ENCODE assay signal across 15 cellular contexts in genomic region chr3:151306168-151306810, GRCh38. TPM values are rescaled to one million over a fixed set of nuclear protein-coding genes. Genes with fewer than 3 reads are reported as not detected.
DNase-seq lines count a peak whose midpoint lies in the region; ATAC-seq and TF ChIP-seq lines count a peak whose summit lies in the region.
"Had no signal": no experiment of that assay in that cellular context is flagged by ENCODE, and none has a peak within 500 bp of the region (broad histone marks: within the 10 kb centered on the region; RNA-seq: fewer than 3 reads in every experiment).

No MANE protein-coding gene starts in this region.

- POLR2A ChIA-PET in activated CD8-positive, alpha-beta T cell treated with anti-CD3 and anti-CD28 coated beads for 36 hours (lab: Charles Lee), result interaction anchor here (0.8 to 1.5 kb wide), 3 partner anchors 20 to 171 kb away, joined by 3 read pairs; no protein-coding TSS in a partner anchor
- POLR2A ChIA-PET in activated CD8-positive, alpha-beta T cell treated with anti-CD3 and anti-CD28 coated beads, Interleukin-2, amount 10 ng/mL, durations not matched to agents 7 days and 5 days (lab: Charles Lee), result no interaction called here
- POLR2A ChIA-PET in WTC11 (lab: Charles Lee), result no interaction called here

- H3K4me3 ChIP-seq in esophagus squamous epithelium, result no peak overlapping the region
- H3K4me3 ChIP-seq: psoas muscle, testis had no signal

- peaks cover 9% of the 10 kb centered on the region for H3K27me3 Mint-ChIP-seq in activated CD8-positive, alpha-beta T cell treated with anti-CD3 and anti-CD28 coated beads for 36 hours
- peaks cover 10% of the 10 kb centered on the region for H3K27me3 Mint-ChIP-seq in activated CD8-positive, alpha-beta T cell treated with anti-CD3 and anti-CD28 coated beads, Interleukin-2, amount 10 ng/mL, durations not matched to agents 7 days and 5 days (ENCODE audit: low read depth)
- H3K27me3 Mint-ChIP-seq in WTC11 (ENCODE audit: low read depth), result no peaks in the 10 kb centered on the region

- TF ChIP-seq CTCF in activated CD8-positive, alpha-beta T cell treated with anti-CD3 and anti-CD28 coated beads for 36 hours (IDR thresholded peaks at IDR 0.05), result no peak
- TF ChIP-seq CTCF in WTC11 (IDR thresholded peaks at IDR 0.05) (no peak), esophagus squamous epithelium (IDR thresholded peaks at IDR 0.05) (no peak)

- 61 to 64% methylated on average over 6 of the region's 6 CpGs for WGBS in esophagus squamous epithelium, 2 donors

- H3K9me3 Mint-ChIP-seq in activated CD8-positive, alpha-beta T cell treated with anti-CD3 and anti-CD28 coated beads for 36 hours, result no peaks in the 10 kb centered on the region
- no peaks in the 10 kb centered on the region for H3K9me3 Mint-ChIP-seq in activated CD8-positive, alpha-beta T cell treated with anti-CD3 and anti-CD28 coated beads, Interleukin-2, amount 10 ng/mL, durations not matched to agents 7 days and 5 days (ENCODE audit: insufficient read depth)
- no peaks in the 10 kb centered on the region for H3K9me3 Mint-ChIP-seq in WTC11

- H3K36me3 Mint-ChIP-seq in activated CD8-positive, alpha-beta T cell treated with anti-CD3 and anti-CD28 coated beads for 36 hours (ENCODE audit: low read depth), result no peaks in the 10 kb centered on the region
- no peaks in the 10 kb centered on the region for H3K36me3 Mint-ChIP-seq in activated CD8-positive, alpha-beta T cell treated with anti-CD3 and anti-CD28 coated beads, Interleukin-2, amount 10 ng/mL, durations not matched to agents 7 days and 5 days (ENCODE audit: low read depth)
- no peaks in the 10 kb centered on the region for H3K36me3 Mint-ChIP-seq in WTC11

- ATAC-seq in activated CD8-positive, alpha-beta T cell treated with anti-CD3 and anti-CD28 coated beads for 36 hours, result no peak
- no peak for ATAC-seq in activated CD8-positive, alpha-beta T cell treated with anti-CD3 and anti-CD28 coated beads, Interleukin-2, amount 10 ng/mL, durations not matched to agents 7 days and 5 days
- no peak for ATAC-seq in WTC11
- ATAC-seq: psoas muscle, T-helper 17 cell had no signal

- peaks cover 58% of the 10 kb centered on the region for H3K4me1 Mint-ChIP-seq in activated CD8-positive, alpha-beta T cell treated with anti-CD3 and anti-CD28 coated beads for 36 hours (ENCODE audit: low read depth)
- H3K4me1 Mint-ChIP-seq in activated CD8-positive, alpha-beta T cell treated with anti-CD3 and anti-CD28 coated beads, Interleukin-2, amount 10 ng/mL, durations not matched to agents 7 days and 5 days (ENCODE audit: low read depth), result peaks cover 13% of the 10 kb centered on the region
- H3K4me1 Mint-ChIP-seq in WTC11, result peaks cover 48% of the 10 kb centered on the region

- intact Hi-C loops in activated CD8-positive, alpha-beta T cell treated with anti-CD3 and anti-CD28 coated beads for 36 hours (cut with micrococcal nuclease), result no loop called here
- intact Hi-C loops in esophagus squamous epithelium (cut with DNase I), result no loop called here

- H3K9me3 ChIP-seq in esophagus squamous epithelium, result no peaks in the 10 kb centered on the region
- H3K9me3 ChIP-seq: psoas muscle, testis had no signal

- CTCF ChIA-PET in activated CD8-positive, alpha-beta T cell treated with anti-CD3 and anti-CD28 coated beads for 36 hours (lab: Charles Lee), result interaction anchor here (0.8 to 4.9 kb wide), 11 partner anchors 10 to 221 kb away, joined by 3 to 45 read pairs (median 4); partner anchors contain the start of genes GPR87, MED12L and P2RY14
- CTCF ChIA-PET in activated CD8-positive, alpha-beta T cell treated with anti-CD3 and anti-CD28 coated beads, Interleukin-2, amount 10 ng/mL, durations not matched to agents 7 days and 5 days (lab: Charles Lee), result interaction anchor here (0.6 to 4.4 kb wide), 6 partner anchors 21 to 160 kb away, joined by 3 to 26 read pairs (median 3); partner anchors contain the start of gene P2RY13
- CTCF ChIA-PET in WTC11 (lab: Charles Lee), result interaction anchor here (0.7 to 2.0 kb wide), 5 partner anchors 8 to 138 kb away, joined by 3 to 7 read pairs (median 4); no protein-coding TSS in a partner anchor

- H3K4me3 Mint-ChIP-seq in activated CD8-positive, alpha-beta T cell treated with anti-CD3 and anti-CD28 coated beads for 36 hours, result no peak overlapping the region
- no peak overlapping the region for H3K4me3 Mint-ChIP-seq in activated CD8-positive, alpha-beta T cell treated with anti-CD3 and anti-CD28 coated beads, Interleukin-2, amount 10 ng/mL, durations not matched to agents 7 days and 5 days
- H3K4me3 Mint-ChIP-seq in WTC11, result no peak overlapping the region
- H3K4me3 Mint-ChIP-seq: T-helper 17 cell had no signal

- H3K27ac ChIP-seq in esophagus squamous epithelium, result peak overlapping the region; percentile 70 to 85 (median 83)
- H3K27ac ChIP-seq: psoas muscle, testis had no signal

- peak overlapping the region; percentile 72 for H3K27ac Mint-ChIP-seq in activated CD8-positive, alpha-beta T cell treated with anti-CD3 and anti-CD28 coated beads for 36 hours
- no peak overlapping the region for H3K27ac Mint-ChIP-seq in activated CD8-positive, alpha-beta T cell treated with anti-CD3 and anti-CD28 coated beads, Interleukin-2, amount 10 ng/mL, durations not matched to agents 7 days and 5 days
- peak overlapping the region; percentile 43; the same call in 1 of the 2 replicates for H3K27ac Mint-ChIP-seq in WTC11
- H3K27ac Mint-ChIP-seq: T-helper 17 cell had no signal

- no peaks in the 10 kb centered on the region for H3K27me3 ChIP-seq in esophagus squamous epithelium
- H3K27me3 ChIP-seq: testis had no signal

- peaks cover 18 to 91% (median 26%) of the 10 kb centered on the region in 3 donors for H3K4me1 ChIP-seq in esophagus squamous epithelium
- H3K4me1 ChIP-seq: psoas muscle, testis had no signal

- DNase-seq in activated CD8-positive, alpha-beta T cell treated with anti-CD3 and anti-CD28 coated beads for 36 hours, result no peak
- DNase-seq in activated CD8-positive, alpha-beta T cell treated with anti-CD3 and anti-CD28 coated beads, Interleukin-2, amount 10 ng/mL, durations not matched to agents 7 days and 5 days, result no peak
- no peak for DNase-seq in WTC11 (ENCODE audit: low spot score)
- no peak for DNase-seq in esophagus squamous epithelium (lab: John Stamatoyannopoulos, UW)
- peak; percentile 40 for DNase-seq in stimulated activated CD8-positive, alpha-beta memory T cell treated with anti-CD3 and anti-CD28 coated beads, Interleukin-4, amount 100 ng/mL, for 48 hours
- DNase-seq in DMS53 (lab: John Stamatoyannopoulos, UW), result no peak
- no peak for DNase-seq in erythroblast (lab: John Stamatoyannopoulos, UW)
- DNase-seq in UCSD-AML1 (lab: John Stamatoyannopoulos, UW; ENCODE audit: unreplicated experiment), result no peak
- DNase-seq: head of caudate nucleus, psoas muscle, T-helper 17 cell, testis had no signal

- H3K36me3 ChIP-seq in esophagus squamous epithelium, result peaks cover 0 to 6% (median 0%) of the 10 kb centered on the region in 3 donors

- TF ChIP-seq POLR2A in esophagus squamous epithelium (IDR thresholded peaks at IDR 0.05), result no peak
- TF ChIP-seq POLR2A in erythroblast (IDR thresholded peaks at IDR 0.05; ENCODE audit: low read length), result no peak

TF ChIP-seq in WTC11, 78 proteins besides CTCF, POLR2A, EP300 and RAD21 (continues in another document):
- no peak for TF ChIP-seq HMGXB4 (CRISPR knock-in tag; IDR thresholded peaks at IDR 0.05)
- no peak for TF ChIP-seq IRF1 (CRISPR knock-in tag; IDR thresholded peaks at IDR 0.05)
- TF ChIP-seq CBFB (CRISPR knock-in tag; IDR thresholded peaks at IDR 0.05; ENCODE audit: low read depth), result no peak
- TF ChIP-seq MLX (CRISPR knock-in tag; IDR thresholded peaks at IDR 0.05), result no peak

RNA-seq across cellular contexts. Expression of gene GPR87, which starts 10.3 kb away (rescaled TPM):
- not detected for total RNA-seq in activated CD8-positive, alpha-beta T cell treated with anti-CD3 and anti-CD28 coated beads for 36 hours
- total RNA-seq in activated CD8-positive, alpha-beta T cell treated with anti-CD3 and anti-CD28 coated beads, Interleukin-2, amount 10 ng/mL, durations not matched to agents 7 days and 5 days, result not detected
- 0.16 TPM in 1 of 3 replicates, not detected in the others for total RNA-seq in WTC11 (2021)
- total RNA-seq in esophagus squamous epithelium, result 10 to 100 TPM; 37.8 to 55.1 (median 46.0) TPM
- total RNA-seq: cerebellum, endothelial cell of umbilical vein, myocyte, psoas muscle, T-helper 17 cell, testis had no signal

RNA-seq across cellular contexts. Expression of gene P2RY13, which starts 23.1 kb away (rescaled TPM):
- not detected for total RNA-seq in activated CD8-positive, alpha-beta T cell treated with anti-CD3 and anti-CD28 coated beads for 36 hours
- not detected for total RNA-seq in activated CD8-positive, alpha-beta T cell treated with anti-CD3 and anti-CD28 coated beads, Interleukin-2, amount 10 ng/mL, durations not matched to agents 7 days and 5 days
- total RNA-seq in WTC11 (2021), result not detected in 3 replicates
- 1 to 10 TPM in 2 of 4 donors, under 1 TPM in 1, not detected in 1; 0.18 to 3.1 (median 1.2) TPM for total RNA-seq in esophagus squamous epithelium
- total RNA-seq: endothelial cell of umbilical vein, myocyte had no signal

RNA-seq across cellular contexts. Expression of gene P2RY14, which starts 27.9 kb away (rescaled TPM):
- under 1 TPM; 0.51 to 0.70 TPM for total RNA-seq in activated CD8-positive, alpha-beta T cell treated with anti-CD3 and anti-CD28 coated beads for 36 hours
- total RNA-seq in activated CD8-positive, alpha-beta T cell treated with anti-CD3 and anti-CD28 coated beads, Interleukin-2, amount 10 ng/mL, durations not matched to agents 7 days and 5 days, result under 1 TPM; 0.60 to 0.63 TPM
- 0.07 TPM in 1 of 3 replicates, not detected in the others for total RNA-seq in WTC11 (2021)
- 10 to 100 TPM in 1 of 4 donors, 1 to 10 TPM in 2, under 1 TPM in 1; 0.19 to 15.4 (median 3.2) TPM for total RNA-seq in esophagus squamous epithelium
- total RNA-seq: endothelial cell of umbilical vein, myocyte had no signal

Comparison
In these comparisons a context has a peak if more than half of its experiments do, and no peak if none do; other contexts are left out.
1. RNA of gene GPR87, which starts 10.3 kb away (total RNA-seq): 37.8 to 55.1 TPM in esophagus squamous epithelium; not detected in activated CD8-positive, alpha-beta T cell treated with anti-CD3 and anti-CD28 coated beads for 36 hours, 0.16 TPM in WTC11 and not detected in activated CD8-positive, alpha-beta T cell treated with anti-CD3 and anti-CD28 coated beads, Interleukin-2, amount 10 ng/mL, durations not matched to agents 7 days and 5 days; every median in the first group is over 10 times any median in the second.